Comparison of ENCODE assay signal across 34 cellular contexts in genomic region chr2:156769802-156770201, GRCh38.
"Had no signal": no experiment of that assay in that cellular context is flagged by ENCODE, and none has a peak within 500 bp of the region (broad histone marks: within the 10 kb centered on the region; RNA-seq: fewer than 3 reads in every experiment).

No MANE protein-coding gene starts in this region.

- H3K36me3 ChIP-seq: MG63 had no signal

- DNase-seq: Karpas-422, MG63, MM.1S, MV-4-11, NCI-H1048, NCI-H1092, NCI-H1092 treated with DMSO at 0.1 percent for 48 hours, NCI-H1105, NCI-H1105 treated with DMSO at 0.1 percent for 48 hours, NCI-H1417, NCI-H1417 treated with DMSO at 0.1 percent for 48 hours, NCI-H1436, NCI-H1436 treated with DMSO at 0.1 percent for 48 hours, NCI-H146, NCI-H1694, NCI-H1694 treated with DMSO at 0.1 percent for 48 hours, NCI-H187, NCI-H187 treated with DMSO at 0.1 percent for 48 hours, NCI-H1930, NCI-H2029, NCI-H2029 treated with DMSO at 0.1 percent for 48 hours, NCI-H2081, NCI-H2081 treated with DMSO at 0.1 percent for 48 hours, NCI-H2107, NCI-H2171, NCI-H2171 treated with DMSO at 0.1 percent for 48 hours, NCI-H2227 treated with DMSO at 0.1 percent for 48 hours, NCI-H226, NCI-H345, NCI-H446, NCI-H446 treated with DMSO at 0.1 percent for 48 hours, NCI-H510A, NCI-H510A treated with DMSO at 0.1 percent for 48 hours, NCI-H524 had no signal

- H3K4me3 ChIP-seq: MG63 had no signal

- H3K27me3 ChIP-seq: MG63 had no signal
